Comparison of ENCODE assay signal across 8 cellular contexts in genomic region chr2:201118121-201118956, GRCh38. TPM values are rescaled to one million over a fixed set of nuclear protein-coding genes. Genes with fewer than 3 reads are reported as not detected.
DNase-seq lines count a peak whose midpoint lies in the region; ATAC-seq, FAIRE-seq and TF ChIP-seq lines count a peak whose summit lies in the region.

No MANE protein-coding gene starts in this region.

- H3K36me3 Mint-ChIP-seq in activated naive CD8-positive, alpha-beta T cell treated with anti-CD3 and anti-CD28 coated beads, Interleukin-2, amount 50 U/mL, for 24 hours (ENCODE audit: low read depth): peaks cover 27% of the 10 kb centered on the region

- H3K4me3 ChIP-seq in SU-DHL-6 (ENCODE audit: insufficient read depth, low read length, poor library complexity, severe bottlenecking): peak overlapping the region; percentile 35
- H3K4me3 ChIP-seq in psoas muscle: peak overlapping the region; percentile 100
- peak overlapping the region; percentile 57 to 61 for H3K4me3 ChIP-seq in aorta (ENCODE audit: low read length in 2 of 2)

- H3K4me2 ChIP-seq in SU-DHL-6 (ENCODE audit: low read depth, low read length, poor library complexity, severe bottlenecking): peak overlapping the region; percentile 87

- H3K4me1 Mint-ChIP-seq in activated naive CD8-positive, alpha-beta T cell treated with anti-CD3 and anti-CD28 coated beads, Interleukin-2, amount 50 U/mL, for 24 hours: peaks cover 56% of the 10 kb centered on the region

- FAIRE-seq in G401.6 (lab: Jason Lieb, UNC): peak; percentile 92

- H3K4me3 Mint-ChIP-seq in activated naive CD8-positive, alpha-beta T cell treated with anti-CD3 and anti-CD28 coated beads, Interleukin-2, amount 50 U/mL, for 24 hours: peak overlapping the region; percentile 98

- DNase-seq in activated naive CD8-positive, alpha-beta T cell treated with anti-CD3 and anti-CD28 coated beads, Interleukin-2, amount 50 U/mL, for 24 hours: peak; percentile 87
- peak; percentile 92 for DNase-seq in left cardiac atrium
- DNase-seq in psoas muscle: peak; percentile 90 to 96
- peak; percentile 93 to 94 for DNase-seq in aorta

- H3F3A ChIP-seq in SU-DHL-6 (ENCODE audit: insufficient read depth): peaks cover 18% of the 10 kb centered on the region

- ATAC-seq in GM21786 (IDR thresholded peaks at IDR 0.05; ENCODE audit: unreplicated experiment): peak; percentile 36
- ATAC-seq in activated naive CD8-positive, alpha-beta T cell treated with anti-CD3 and anti-CD28 coated beads, Interleukin-2, amount 50 U/mL, for 24 hours: peak; percentile 48
- peak; percentile 46 to 53 for ATAC-seq in left cardiac atrium
- ATAC-seq in psoas muscle: peak; percentile 61 to 72 (median 68)
- ATAC-seq in aorta (ENCODE audit: low FRiP score): peak; percentile 78

- H3K27ac Mint-ChIP-seq in activated naive CD8-positive, alpha-beta T cell treated with anti-CD3 and anti-CD28 coated beads, Interleukin-2, amount 50 U/mL, for 24 hours: peak overlapping the region; percentile 99

- H4K20me1 ChIP-seq in SU-DHL-6 (ENCODE audit: low read depth, low read length): no peaks in the 10 kb centered on the region

- 0 to 1% (median 0%) methylated on average over 48 of the region's 48 CpGs for WGBS in psoas muscle, 3 donors
- WGBS in aorta, 2 donors: 2% methylated on average over 48 of the region's 48 CpGs

- H3K36me3 ChIP-seq in KOPT-K1 (ENCODE audit: insufficient read depth, low read length): no peaks in the 10 kb centered on the region
- H3K36me3 ChIP-seq in SU-DHL-6 (ENCODE audit: low read length): no peaks in the 10 kb centered on the region
- H3K36me3 ChIP-seq in psoas muscle (ENCODE audit: insufficient read depth in 1 of 2, low read depth in 1 of 2): peaks cover 2 to 17% of the 10 kb centered on the region in 2 donors
- H3K36me3 ChIP-seq in aorta (ENCODE audit: control insufficient read depth in 1 of 2, insufficient read depth in 2 of 2, low read length in 1 of 2): no peaks in the 10 kb centered on the region

- H3K9ac ChIP-seq in SU-DHL-6 (ENCODE audit: low read length): peak overlapping the region; percentile 26

- intact Hi-C loops in left cardiac atrium (cut with DNase I) (loop anchor here (5.0 to 10.0 kb wide), 3 partner anchors 39 to 46 kb away; partner anchors contain the start of genes HYCC2 (in 1 of the 2) and NDUFB3 (in 1 of the 2)), psoas muscle (cut with DNase I) (loop anchor here (5.0 kb wide), 2 partner anchors 34 to 46 kb away; partner anchors contain the start of genes HYCC2 (in 1 of the 2) and NDUFB3 (in 1 of the 2)), aorta (cut with DNase I) (loop anchor here (5.0 kb wide), 2 partner anchors 39 to 46 kb away; partner anchors contain the start of genes HYCC2 (in 1 of the 2) and NDUFB3 (in 1 of the 2))

- H3K27me3 ChIP-seq in SU-DHL-6 (ENCODE audit: low read length) (no peaks in the 10 kb centered on the region), psoas muscle (ENCODE audit: insufficient read depth in 3 of 3, low read length in 2 of 3) (no peaks in the 10 kb centered on the region), aorta (ENCODE audit: control insufficient read depth in 1 of 2, insufficient read depth in 2 of 2, low read length in 1 of 2) (no peaks in the 10 kb centered on the region)

- no peaks in the 10 kb centered on the region for H3K9me2 ChIP-seq in SU-DHL-6 (replicated peaks; ENCODE audit: insufficient read depth, low read length)

- peak overlapping the region; percentile 97 for H3K27ac ChIP-seq in KOPT-K1 (ENCODE audit: low read depth, low read length, poor library complexity, severe bottlenecking)
- no peak overlapping the region for H3K27ac ChIP-seq in SU-DHL-6 (ENCODE audit: low read depth, low read length)
- H3K27ac ChIP-seq in psoas muscle: peak overlapping the region; percentile 100
- peak overlapping the region in 1 of 2 donors; percentile 53 for H3K27ac ChIP-seq in aorta (ENCODE audit: low read depth in 1 of 2, low read length in 2 of 2)

- no peaks in the 10 kb centered on the region for H3K9me3 ChIP-seq in KOPT-K1 (ENCODE audit: insufficient read depth, low read length, poor library complexity, severe bottlenecking)
- no peaks in the 10 kb centered on the region for H3K9me3 ChIP-seq in SU-DHL-6 (ENCODE audit: insufficient read depth, low read length)
- H3K9me3 ChIP-seq in psoas muscle: no peaks in the 10 kb centered on the region
- no peaks in the 10 kb centered on the region for H3K9me3 ChIP-seq in aorta (ENCODE audit: control insufficient read depth, low read length)

- peaks cover 52% of the 10 kb centered on the region for H3K4me1 ChIP-seq in psoas muscle
- H3K4me1 ChIP-seq in aorta (ENCODE audit: control insufficient read depth in 1 of 2, insufficient read depth in 2 of 2, low read length in 2 of 2): peaks cover 0 to 2% of the 10 kb centered on the region in 2 donors

- H3K27me3 Mint-ChIP-seq in activated naive CD8-positive, alpha-beta T cell treated with anti-CD3 and anti-CD28 coated beads, Interleukin-2, amount 50 U/mL, for 24 hours: no peaks in the 10 kb centered on the region

- TF ChIP-seq CTCF in SU-DHL-6 (IDR thresholded peaks at IDR 0.05; ENCODE audit: insufficient read depth, low read length, poor library complexity, severe bottlenecking) (peak; percentile 34), psoas muscle (IDR thresholded peaks at IDR 0.05) (peak; percentile 51)

- H3K9me3 Mint-ChIP-seq in activated naive CD8-positive, alpha-beta T cell treated with anti-CD3 and anti-CD28 coated beads, Interleukin-2, amount 50 U/mL, for 24 hours: no peaks in the 10 kb centered on the region

- H2AFZ ChIP-seq in SU-DHL-6 (ENCODE audit: low read depth, low read length, severe bottlenecking): peak overlapping the region; percentile 59

- no peaks in the 10 kb centered on the region for H3K79me2 ChIP-seq in SU-DHL-6 (ENCODE audit: insufficient read depth, low read length)

RNA-seq across cellular contexts. Expression of gene CFLAR, which starts 2.4 kb away (rescaled TPM):
- total RNA-seq in left cardiac atrium: 100 to 1,000 TPM; 195 to 255 TPM
- total RNA-seq in psoas muscle: 100 to 1,000 TPM; 180 to 358 (median 346) TPM
- polyA plus RNA-seq in psoas muscle: 100 to 1,000 TPM in 2 of 3 donors, 10 to 100 TPM in 1; 84.7 to 340 (median 239) TPM
- total RNA-seq in aorta: 100 to 1,000 TPM; 154 to 244 TPM
- 10 to 100 TPM; 30.4 to 63.5 TPM for polyA plus RNA-seq in aorta

RNA-seq across cellular contexts. Expression of gene NDUFB3, which starts 46.5 kb away (rescaled TPM):
- total RNA-seq in left cardiac atrium (100 to 1,000 TPM; 325 to 342 TPM), psoas muscle (100 to 1,000 TPM; 188 to 271 (median 261) TPM), aorta (10 to 100 TPM; 42.7 to 43.2 TPM)
- polyA plus RNA-seq in psoas muscle (100 to 1,000 TPM; 200 to 255 (median 202) TPM), aorta (100 to 1,000 TPM in 1 of 2 donors, 10 to 100 TPM in 1; 62.8 to 152 TPM)

RNA-seq across cellular contexts. Expression of gene HYCC2, which starts 46.9 kb away (rescaled TPM):
- total RNA-seq in left cardiac atrium (10 to 100 TPM; 15.2 to 17.9 TPM), psoas muscle (1 to 10 TPM; 7.6 to 8.6 (median 8.1) TPM), aorta (10 to 100 TPM; 26.2 to 31.4 TPM)
- polyA plus RNA-seq in psoas muscle (1 to 10 TPM; 1.7 to 5.2 (median 2.1) TPM), aorta (1 to 10 TPM; 4.8 to 5.3 TPM)

Comparison
In these comparisons a context has a peak if more than half of its experiments do, and no peak if none do; other contexts are left out.
1. H3K4me3 ChIP-seq: peak in every context shown above with its lines; median percentile 100 in psoas muscle; 59 in aorta; 35 in SU-DHL-6.
2. RNA of gene NDUFB3, which starts 46.5 kb away (total RNA-seq): 325 to 342 TPM in left cardiac atrium and 188 to 271 TPM in psoas muscle; 42.7 to 43.2 TPM in aorta; every median in the first group is over 4 times any median in the second.
3. Peak in every context shown above with its lines, with median percentiles within 50 percentile points of each other: ATAC-seq and DNase-seq.